In genomic region chr7:27201231-27202017, GRCh38 we compare ENCODE assay signal across 7 cellular contexts.
DNase-seq lines count a peak whose midpoint lies in the region; ATAC-seq lines count a peak whose summit lies in the region.
"Had no signal": no experiment of that assay in that cellular context is flagged by ENCODE, and none has a peak within 500 bp of the region (broad histone marks: within the 10 kb centered on the region; RNA-seq: fewer than 3 reads in every experiment).

No MANE protein-coding gene starts in this region.

- H3K27ac Mint-ChIP-seq in memory B cell, result no peak overlapping the region

- H3K27me3 Mint-ChIP-seq in memory B cell, result peaks cover 38% of the 10 kb centered on the region

- peak; percentile 67 for ATAC-seq in memory B cell (ENCODE audit: low read depth)
- no peak for ATAC-seq in GM21423 (IDR thresholded peaks at IDR 0.05; ENCODE audit: unreplicated experiment)

- peaks cover 2% of the 10 kb centered on the region for H3K9me3 Mint-ChIP-seq in memory B cell

- DNase-seq in GDM1 (lab: John Stamatoyannopoulos, UW) (peak; percentile 20), SIG-M5 (lab: John Stamatoyannopoulos, UW) (peak; percentile 5), memory B cell (ENCODE audit: low spot score in 2 of 2) (no peak), NCI-H345 (lab: John Stamatoyannopoulos, UW) (no peak), NCI-H748 treated with DMSO at 0.1 percent for 48 hours (lab: John Stamatoyannopoulos, UW) (no peak)
- DNase-seq: stomach had no signal

- H3K36me3 Mint-ChIP-seq in memory B cell, result no peaks in the 10 kb centered on the region

- peak overlapping the region; percentile 71 for H3K4me3 Mint-ChIP-seq in memory B cell

- peaks cover 21% of the 10 kb centered on the region for H3K4me1 Mint-ChIP-seq in memory B cell

Comparison
In these comparisons a context has a peak if more than half of its experiments do, and no peak if none do; other contexts are left out.
1. DNase-seq: peak in GDM1 (single experiment) and SIG-M5 (single experiment); none in memory B cell (0 of 2), NCI-H345 (single experiment) and NCI-H748 treated with DMSO at 0.1 percent for 48 hours (single experiment).